ENCODE assay signal across 8 cellular contexts in genomic region chr5:104840284-104840683, GRCh38.
"Had no signal": no experiment of that assay in that cellular context is flagged by ENCODE, and none has a peak within 500 bp of the region (broad histone marks: within the 10 kb centered on the region; RNA-seq: fewer than 3 reads in every experiment).

No MANE protein-coding gene starts in this region.

- H3K36me3 ChIP-seq: HAP-1 had no signal

- H3K4me3 ChIP-seq: HAP-1, K562 had no signal

- H3K9me3 ChIP-seq: HAP-1 had no signal

- ATAC-seq: HCT116, K562 had no signal

- DNase-seq: GOT3, H7, HFFc6, IMR-90, KG1 had no signal
